In genomic region chr12:66740257-66740656, GRCh38 we compare ENCODE assay signal across 17 cellular contexts.
A peak's percentile ranks its signal among the peaks of the same experiment; 100 is the strongest.
DNase-seq lines count a peak whose midpoint lies in the region; ATAC-seq and TF ChIP-seq lines count a peak whose summit lies in the region.
"Had no signal": no experiment of that assay in that cellular context is flagged by ENCODE, and none has a peak within 500 bp of the region (broad histone marks: within the 10 kb centered on the region; RNA-seq: fewer than 3 reads in every experiment).

No MANE protein-coding gene starts in this region.

- H3K36me3 Mint-ChIP-seq in Calu3 (ENCODE audit: insufficient read depth, unreplicated experiment) = no peaks in the 10 kb centered on the region
- H3K36me3 Mint-ChIP-seq: activated CD4-positive, alpha-beta memory T cell treated with anti-CD3 and anti-CD28 coated beads for 36 hours had no signal

- ATAC-seq in HG03135 (IDR thresholded peaks at IDR 0.05; ENCODE audit: unreplicated experiment) (no peak), GM21447 (IDR thresholded peaks at IDR 0.05; ENCODE audit: unreplicated experiment) (no peak)
- ATAC-seq: K562 had no signal

- peaks cover 23% of the 10 kb centered on the region for H3K4me1 Mint-ChIP-seq in Calu3 (ENCODE audit: low read depth, unreplicated experiment)

- in situ Hi-C loops in astrocyte of the cerebellum (cut with HindIII; ENCODE audit: low sequenced_read_pairs) = no loop called here

- no peak overlapping the region for H3K4me3 Mint-ChIP-seq in Calu3 (ENCODE audit: low read depth, unreplicated experiment)
- H3K4me3 Mint-ChIP-seq: activated CD4-positive, alpha-beta memory T cell treated with anti-CD3 and anti-CD28 coated beads for 36 hours; memory B cell had no signal

- H3K27me3 Mint-ChIP-seq in Calu3 (ENCODE audit: unreplicated experiment) = no peaks in the 10 kb centered on the region

- CTCF ChIA-PET in Calu3 (lab: Charles Lee) = no interaction called here

- H3K9me3 Mint-ChIP-seq in Calu3 (ENCODE audit: low read depth, unreplicated experiment) = no peaks in the 10 kb centered on the region
- H3K9me3 Mint-ChIP-seq: activated CD4-positive, alpha-beta memory T cell treated with anti-CD3 and anti-CD28 coated beads for 36 hours had no signal

- TF ChIP-seq CTCF in Calu3 (IDR thresholded peaks at IDR 0.05; ENCODE audit: unreplicated experiment) = no peak
- no peak for TF ChIP-seq CTCF in astrocyte of the cerebellum (IDR thresholded peaks at IDR 0.05; ENCODE audit: low read depth, low read length, missing control alignments)

- H3K4me3 ChIP-seq in astrocyte of the cerebellum (ENCODE audit: low read depth, low read length) = no peak overlapping the region
- H3K4me3 ChIP-seq: BLaER1 treated with 17β-estradiol and CSF1 and Interleukin-3, amounts not matched to agents 10 nM and 100 nM; breast epithelium; colonic mucosa; K562 had no signal

- BruUV-seq in Calu3 (replicated peaks; lab: Mats Ljungman, UMichigan) = no TSS peak

- intact Hi-C loops in Calu3 (cut with micrococcal nuclease; ENCODE audit: unreplicated experiment) = no loop called here

- DNase-seq in Calu3 = peak; percentile 32
- peak; percentile 94 for DNase-seq in NCI-H1105 (lab: John Stamatoyannopoulos, UW)
- DNase-seq in NCI-H2196 (lab: John Stamatoyannopoulos, UW; ENCODE audit: unreplicated experiment) = peak; percentile 71
- peak; percentile 3 for DNase-seq in astrocyte of the cerebellum (ENCODE audit: low read depth)
- DNase-seq in activated CD4-positive, CD25-positive, alpha-beta regulatory T cell (lab: John Stamatoyannopoulos, UW) = no peak
- DNase-seq in DMS114 treated with DMSO at 0.1 percent for 48 hours (lab: John Stamatoyannopoulos, UW; ENCODE audit: unreplicated experiment) = no peak
- DNase-seq: activated CD4-positive, alpha-beta memory T cell treated with anti-CD3 and anti-CD28 coated beads for 36 hours; colonic mucosa; GF-D8; left cardiac atrium; MV-4-11 had no signal

- H3K27ac Mint-ChIP-seq in Calu3 (ENCODE audit: unreplicated experiment) = no peak overlapping the region
- H3K27ac Mint-ChIP-seq: activated CD4-positive, alpha-beta memory T cell treated with anti-CD3 and anti-CD28 coated beads for 36 hours; memory B cell had no signal

Comparison
In these comparisons a context has a peak if more than half of its experiments do, and no peak if none do; other contexts are left out.
1. DNase-seq: peak in Calu3 (single experiment), NCI-H1105 (single experiment), NCI-H2196 (single experiment) and astrocyte of the cerebellum (single experiment); none in activated CD4-positive, CD25-positive, alpha-beta regulatory T cell (0 of 4) and DMS114 treated with DMSO at 0.1 percent for 48 hours (single experiment).